Comparison of ENCODE assay signal across 16 cellular contexts in genomic region chr9:14318934-14319513, GRCh38. TPM values are rescaled to one million over a fixed set of nuclear protein-coding genes. Genes with fewer than 3 reads are reported as not detected.
DNase-seq lines count a peak whose midpoint lies in the region; ATAC-seq and TF ChIP-seq lines count a peak whose summit lies in the region.
"Had no signal": no experiment of that assay in that cellular context is flagged by ENCODE, and none has a peak within 500 bp of the region (broad histone marks: within the 10 kb centered on the region; RNA-seq: fewer than 3 reads in every experiment).

No MANE protein-coding gene starts in this region.

- peak; percentile 55 for DNase-seq in G401 (ENCODE audit: low spot score)
- DNase-seq in RWPE2 (ENCODE audit: low spot score), result no peak
- no peak for DNase-seq in SKM-1 (lab: John Stamatoyannopoulos, UW; ENCODE audit: unreplicated experiment)
- DNase-seq in foreskin fibroblast, result no peak
- no peak for DNase-seq in RWPE1 (ENCODE audit: low spot score)
- DNase-seq: activated CD4-positive, alpha-beta T cell treated with anti-CD3 and anti-CD28 coated beads for 1 hour; DMS153; glutamatergic neuron; IMR-90; SIG-M5; stimulated activated CD4-positive, alpha-beta T cell treated with anti-CD3 and anti-CD28 coated beads, Interleukin-15, amount 100 ng/mL, for 24 hours; stimulated activated naive CD4-positive, alpha-beta T cell had no signal

- TF ChIP-seq CTCF in RWPE2 (IDR thresholded peaks at IDR 0.05; ENCODE audit: poor library complexity, severe bottlenecking), result no peak
- TF ChIP-seq CTCF in foreskin fibroblast (IDR thresholded peaks at IDR 0.05; ENCODE audit: low read depth, low read length), result no peak
- no peak for TF ChIP-seq CTCF in RWPE1 (conservative IDR thresholded peaks at IDR 0.05; ENCODE audit: low read depth)

- POLR2A ChIA-PET in RWPE1 (lab: Yijun Ruan, JAX; ENCODE audit: low non-redundant PET), result no interaction called here

- H3K4me1 ChIP-seq in RWPE2 (ENCODE audit: insufficient read depth, poor library complexity, severe bottlenecking) (peaks cover 52% of the 10 kb centered on the region), iPS-18a (ENCODE audit: control insufficient read depth, low read depth, low read length) (peaks cover 59% of the 10 kb centered on the region), stomach smooth muscle (ENCODE audit: control insufficient read depth, insufficient read depth, low read length) (peaks cover 29% of the 10 kb centered on the region)

- H3K27me3 ChIP-seq in RWPE2 (ENCODE audit: insufficient read depth, poor library complexity, severe bottlenecking) (no peaks in the 10 kb centered on the region), iPS-18a (ENCODE audit: control insufficient read depth, insufficient read depth, low read length) (peaks cover 57% of the 10 kb centered on the region), stomach smooth muscle (ENCODE audit: control insufficient read depth in 1 of 2, insufficient read depth in 2 of 2, low read length in 2 of 2) (no peaks in the 10 kb centered on the region)

- H3K9me3 ChIP-seq in RWPE2 (ENCODE audit: severe bottlenecking) (no peaks in the 10 kb centered on the region), iPS-18a (ENCODE audit: control insufficient read depth, low read depth, low read length) (no peaks in the 10 kb centered on the region), stomach smooth muscle (ENCODE audit: control insufficient read depth in 2 of 2, low read length in 2 of 2) (no peaks in the 10 kb centered on the region)

- H3K9ac ChIP-seq in iPS-18a (ENCODE audit: low read length) (no peak overlapping the region), stomach smooth muscle (ENCODE audit: low read length in 2 of 2) (peak overlapping the region in 1 of 2 donors; percentile 51)

- in situ Hi-C loops in G401 (cut with HindIII; ENCODE audit: low sequenced_read_pairs), result no loop called here

- H3K27ac ChIP-seq in RWPE2 (ENCODE audit: poor library complexity, severe bottlenecking) (peak overlapping the region; percentile 96), iPS-18a (ENCODE audit: low read length) (no peak overlapping the region), stomach smooth muscle (ENCODE audit: low read length) (peak overlapping the region; percentile 81), RWPE1 (no peak overlapping the region)

- CTCF ChIA-PET in RWPE1 (lab: Yijun Ruan, JAX), result no interaction called here

- ATAC-seq in RWPE2 (ENCODE audit: low read depth) (no peak), GM21825 (IDR thresholded peaks at IDR 0.05; ENCODE audit: unreplicated experiment) (no peak)

- H3K4me3 ChIP-seq in RWPE2 (ENCODE audit: severe bottlenecking) (no peak overlapping the region), iPS-18a (ENCODE audit: low read length) (peak overlapping the region; percentile 29), stomach smooth muscle (ENCODE audit: low read length in 2 of 2) (peak overlapping the region in 1 of 2 donors; percentile 86), foreskin fibroblast (ENCODE audit: low read depth in 1 of 2, low read length in 2 of 2) (no peak overlapping the region)

- H3K36me3 ChIP-seq in RWPE2 (ENCODE audit: low read depth) (no peaks in the 10 kb centered on the region), iPS-18a (ENCODE audit: control insufficient read depth, low read depth, low read length) (no peaks in the 10 kb centered on the region), stomach smooth muscle (ENCODE audit: control insufficient read depth in 2 of 2, insufficient read depth in 2 of 2, low read length in 2 of 2) (no peaks in the 10 kb centered on the region)

RNA-seq across cellular contexts. Expression of gene NFIB, which starts 5.1 kb away (rescaled TPM):
- not detected in 2 replicates for total RNA-seq in G401 (2014; rRNA removed; shearing (Covaris generic))
- total RNA-seq: activated T-helper 2 cell treated with anti-CD3 and anti-CD28 coated beads, Interferon-gamma antibody, Interleukin-2, Interleukin-4, amounts not matched to agents 10 μg/mL and 5 μg/mL and 100 μg/mL, durations not matched to agents 14 hours and 24 hours and 36 hours had no signal

Comparison
In these comparisons a context has a peak if more than half of its experiments do, and no peak if none do; other contexts are left out.
1. H3K27ac ChIP-seq: peak in RWPE2 (single experiment) and stomach smooth muscle (single experiment); none in iPS-18a (single experiment) and RWPE1 (single experiment).